ENCODE assay signal across 11 cellular contexts in genomic region chr11:22778642-22779041, GRCh38. TPM values are rescaled to one million over a fixed set of nuclear protein-coding genes. Genes with fewer than 3 reads are reported as not detected.
DNase-seq lines count a peak whose midpoint lies in the region; ATAC-seq and TF ChIP-seq lines count a peak whose summit lies in the region.
"Had no signal": no experiment of that assay in that cellular context is flagged by ENCODE, and none has a peak within 500 bp of the region (broad histone marks: within the 10 kb centered on the region; RNA-seq: fewer than 3 reads in every experiment).

No MANE protein-coding gene starts in this region.

- no peak overlapping the region for H2BK120ac ChIP-seq in neuronal stem cell (ENCODE audit: low read depth, low read length)

- H3K23ac ChIP-seq in neuronal stem cell (ENCODE audit: low read depth, low read length, poor library complexity), result no peak overlapping the region

- TF ChIP-seq CTCF in LNCaP clone FGC (IDR thresholded peaks at IDR 0.05; ENCODE audit: control insufficient read depth, extremely low read depth, insufficient read depth), result peak; percentile 47
- no peak for TF ChIP-seq CTCF in left lung (IDR thresholded peaks at IDR 0.05)

- no peak overlapping the region for H4K8ac ChIP-seq in neuronal stem cell (ENCODE audit: low read depth, low read length)

- H3K36me3 ChIP-seq in left lung, result no peaks in the 10 kb centered on the region
- no peaks in the 10 kb centered on the region for H3K36me3 ChIP-seq in neuronal stem cell (replicated peaks in 1 of 2; ENCODE audit: control insufficient read depth in 2 of 2, insufficient read depth in 2 of 2, low read length in 2 of 2)
- H3K36me3 ChIP-seq: SJSA1 had no signal

- no peak overlapping the region for H2BK15ac ChIP-seq in neuronal stem cell (ENCODE audit: low read length)

- H2BK5ac ChIP-seq in neuronal stem cell (ENCODE audit: low read length), result no peak overlapping the region

- no peaks in the 10 kb centered on the region for H3K36me3 Mint-ChIP-seq in T-helper 2 cell treated with Interferon-gamma antibody and Interleukin-4, amounts not matched to agents 5 μg/mL and 100 μg/mL, for 36 hours (ENCODE audit: low read depth)
- H3K36me3 Mint-ChIP-seq: activated naive CD8-positive, alpha-beta T cell treated with anti-CD3 and anti-CD28 coated beads, Interleukin-2, amount 10 ng/mL, durations not matched to agents 7 days and 5 days had no signal

- no peak overlapping the region for H3K4ac ChIP-seq in neuronal stem cell (ENCODE audit: low read length)

- DNase-seq in DMS53 treated with DMSO at 0.1 percent for 48 hours (lab: John Stamatoyannopoulos, UW; ENCODE audit: unreplicated experiment) (peak; percentile 23), LNCaP clone FGC (ENCODE audit: low read depth) (no peak), SK-MEL-5 (ENCODE audit: low read depth, low spot score) (peak; percentile 80), left lung (no peak), neuronal stem cell (ENCODE audit: low spot score) (no peak)
- no peak for DNase-seq in T-helper 2 cell treated with Interferon-gamma antibody and Interleukin-4, amounts not matched to agents 5 μg/mL and 100 μg/mL, for 36 hours (ENCODE audit: low spot score)
- DNase-seq: activated CD4-positive, alpha-beta T cell treated with anti-CD3 and anti-CD28 coated beads, Interleukin-2, amount 50 U/mL, for 4 hours; activated naive CD8-positive, alpha-beta T cell treated with anti-CD3 and anti-CD28 coated beads, Interleukin-2, amount 10 ng/mL, durations not matched to agents 7 days and 5 days had no signal

- no peaks in the 10 kb centered on the region for H3K79me1 ChIP-seq in neuronal stem cell (ENCODE audit: low read depth, low read length)

- no peak overlapping the region for H4K91ac ChIP-seq in neuronal stem cell (ENCODE audit: low read depth, low read length, poor library complexity)

- peak; percentile 25 for ATAC-seq in left lung
- ATAC-seq in GM21723 (IDR thresholded peaks at IDR 0.05; ENCODE audit: unreplicated experiment), result no peak
- no peak for ATAC-seq in HG02840 (IDR thresholded peaks at IDR 0.05; ENCODE audit: low FRiP score, unreplicated experiment)

- intact Hi-C loops in left lung (cut with DNase I), result no loop called here

- H3K27me3 ChIP-seq in left lung, result no peaks in the 10 kb centered on the region
- no peaks in the 10 kb centered on the region for H3K27me3 ChIP-seq in neuronal stem cell (ENCODE audit: control insufficient read depth in 3 of 3, insufficient read depth in 3 of 3, low read depth in 1 of 3, low read length in 3 of 3)
- H3K27me3 ChIP-seq: SJSA1 had no signal

- H3K4me1 Mint-ChIP-seq in T-helper 2 cell treated with Interferon-gamma antibody and Interleukin-4, amounts not matched to agents 5 μg/mL and 100 μg/mL, for 36 hours (ENCODE audit: low read depth), result peaks cover 7% of the 10 kb centered on the region

- H2AK5ac ChIP-seq in neuronal stem cell (ENCODE audit: low read depth, low read length), result no peak overlapping the region

- H3K4me3 ChIP-seq in LNCaP clone FGC (ENCODE audit: low read depth, low read length) (no peak overlapping the region), left lung (no peak overlapping the region), neuronal stem cell (ENCODE audit: low read length in 2 of 2) (no peak overlapping the region)
- H3K4me3 ChIP-seq: SJSA1 had no signal

- H3K4me2 ChIP-seq in neuronal stem cell (ENCODE audit: insufficient read depth, low read length, poor library complexity, severe bottlenecking), result no peak overlapping the region

- H3K4me1 ChIP-seq in left lung (no peaks in the 10 kb centered on the region), neuronal stem cell (ENCODE audit: control insufficient read depth in 2 of 2, insufficient read depth in 1 of 2, low read depth in 1 of 2, low read length in 2 of 2) (peaks cover 5 to 11% of the 10 kb centered on the region in 2 donors)
- H3K4me1 ChIP-seq: SJSA1 had no signal

- H3K14ac ChIP-seq in neuronal stem cell (ENCODE audit: low read length), result no peak overlapping the region

- H3K27me3 Mint-ChIP-seq in T-helper 2 cell treated with Interferon-gamma antibody and Interleukin-4, amounts not matched to agents 5 μg/mL and 100 μg/mL, for 36 hours (ENCODE audit: low read depth), result peaks cover 4% of the 10 kb centered on the region
- H3K27me3 Mint-ChIP-seq: activated naive CD8-positive, alpha-beta T cell treated with anti-CD3 and anti-CD28 coated beads, Interleukin-2, amount 10 ng/mL, durations not matched to agents 7 days and 5 days had no signal

- no peak overlapping the region for H3K4me3 Mint-ChIP-seq in T-helper 2 cell treated with Interferon-gamma antibody and Interleukin-4, amounts not matched to agents 5 μg/mL and 100 μg/mL, for 36 hours
- H3K4me3 Mint-ChIP-seq: activated naive CD8-positive, alpha-beta T cell treated with anti-CD3 and anti-CD28 coated beads, Interleukin-2, amount 10 ng/mL, durations not matched to agents 7 days and 5 days had no signal

- H3K9ac ChIP-seq in neuronal stem cell (ENCODE audit: low read depth, low read length, poor library complexity), result no peak overlapping the region

- no peak overlapping the region for H2AFZ ChIP-seq in neuronal stem cell (ENCODE audit: low read length)

- H3K9me3 ChIP-seq in left lung (no peaks in the 10 kb centered on the region), neuronal stem cell (replicated peaks in 1 of 2; ENCODE audit: control insufficient read depth in 2 of 2, insufficient read depth in 1 of 2, low read depth in 1 of 2, low read length in 2 of 2) (peaks cover 0 to 5% of the 10 kb centered on the region in 2 donors)
- H3K9me3 ChIP-seq: SJSA1 had no signal

- in situ Hi-C loops in SK-MEL-5 (cut with HindIII; ENCODE audit: low pct_unique_long_range_greater_than_20kb, low sequenced_read_pairs), result loop anchor here (25.0 kb wide), 1 partner anchor 216 kb away; no protein-coding TSS in a partner anchor

- no peak overlapping the region for H2BK12ac ChIP-seq in neuronal stem cell (ENCODE audit: low read length)

- no peak overlapping the region for H3K18ac ChIP-seq in neuronal stem cell (ENCODE audit: low read length)

- no peaks in the 10 kb centered on the region for H3K9me3 Mint-ChIP-seq in T-helper 2 cell treated with Interferon-gamma antibody and Interleukin-4, amounts not matched to agents 5 μg/mL and 100 μg/mL, for 36 hours
- H3K9me3 Mint-ChIP-seq: activated naive CD8-positive, alpha-beta T cell treated with anti-CD3 and anti-CD28 coated beads, Interleukin-2, amount 10 ng/mL, durations not matched to agents 7 days and 5 days had no signal

- H3K27ac ChIP-seq in left lung, result no peak overlapping the region
- no peak overlapping the region for H3K27ac ChIP-seq in neuronal stem cell (replicated peaks; ENCODE audit: low read length)
- H3K27ac ChIP-seq: SJSA1 had no signal

- H3K27ac Mint-ChIP-seq in T-helper 2 cell treated with Interferon-gamma antibody and Interleukin-4, amounts not matched to agents 5 μg/mL and 100 μg/mL, for 36 hours, result no peak overlapping the region
- H3K27ac Mint-ChIP-seq: activated naive CD8-positive, alpha-beta T cell treated with anti-CD3 and anti-CD28 coated beads, Interleukin-2, amount 10 ng/mL, durations not matched to agents 7 days and 5 days had no signal

RNA-seq across cellular contexts. Expression of gene SVIP, which starts 51.0 kb away (rescaled TPM):
- 34.8 and 37.3 TPM in 2 replicates for total RNA-seq in SK-MEL-5 (2014; rRNA removed; shearing (Covaris generic))
- 12.5 and 13.2 TPM in 2 replicates for polyA plus RNA-seq in SK-MEL-5 (2015; cell fraction: cytosol; rRNA removed)
- 5.1 and 7.1 TPM in 2 replicates for polyA plus RNA-seq in SK-MEL-5 (2015; cell fraction: nucleus; rRNA removed)
- total RNA-seq in left lung, result 10 to 100 TPM; 18.9 to 30.1 TPM
- 24.9 TPM for polyA plus RNA-seq in neuronal stem cell (2013, experiment 1 of 2)
- polyA plus RNA-seq in neuronal stem cell (2013, experiment 2 of 2), result 24.6 TPM

Comparison
In these comparisons a context has a peak if more than half of its experiments do, and no peak if none do; other contexts are left out.
1. DNase-seq: peak in DMS53 treated with DMSO at 0.1 percent for 48 hours (single experiment) and SK-MEL-5 (single experiment); none in LNCaP clone FGC (single experiment), left lung (0 of 2), T-helper 2 cell treated with Interferon-gamma antibody and Interleukin-4, amounts not matched to agents 5 μg/mL and 100 μg/mL, for 36 hours (single experiment) and neuronal stem cell (single experiment).